In the genomic region with DNA sequence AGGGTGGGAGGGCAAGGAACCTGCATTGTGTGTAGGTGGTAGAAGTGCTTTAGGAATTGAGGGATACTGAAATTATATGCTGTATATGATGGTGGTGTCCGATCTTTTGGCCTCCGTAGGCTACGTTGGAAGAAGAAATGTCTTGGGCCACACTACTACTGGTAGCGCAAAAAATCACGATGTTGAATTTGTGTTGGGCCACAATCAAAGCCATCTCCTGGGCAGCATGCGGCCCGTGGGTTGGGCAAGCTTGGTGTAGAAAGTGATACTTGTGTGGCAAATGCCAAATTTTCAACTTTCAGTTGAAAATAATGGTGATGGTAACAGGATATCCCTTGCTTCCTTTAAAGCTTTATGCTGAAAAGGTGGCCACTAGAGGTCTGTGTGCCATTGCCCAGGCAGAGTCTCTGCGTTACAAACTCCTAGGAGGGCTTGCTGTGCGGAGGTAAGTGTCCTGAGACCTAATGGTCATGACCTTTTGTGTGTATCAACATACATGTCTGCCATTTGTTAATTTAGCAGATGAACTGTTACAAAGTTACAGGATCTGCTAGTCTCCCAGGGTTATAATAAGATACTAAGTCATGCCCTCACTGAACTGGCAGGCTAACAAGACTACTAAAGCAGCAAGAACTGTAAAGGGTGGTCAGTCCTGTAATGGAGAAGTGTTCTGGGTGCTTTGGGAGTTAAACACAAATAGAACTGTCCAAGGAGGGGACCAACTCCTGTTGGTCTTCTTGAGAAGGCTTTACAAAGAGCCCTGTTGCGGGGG, we compare ENCODE assay signal across 8 cellular contexts. TPM values are rescaled to one million over a fixed set of nuclear protein-coding genes. Genes with fewer than 3 reads are reported as not detected.
A peak's percentile ranks its signal among the peaks of the same experiment; 100 is the strongest.
DNase-seq lines count a peak whose midpoint lies in the region; ATAC-seq and TF ChIP-seq lines count a peak whose summit lies in the region.

No MANE protein-coding gene starts in this region.

- H3K36me3 Mint-ChIP-seq in CD8-positive, alpha-beta memory T cell: peaks cover 8 to 76% (median 27%) of the 10 kb centered on the region in 3 donors
- H3K36me3 Mint-ChIP-seq in natural killer cell: peaks cover 12% of the 10 kb centered on the region

- H3K4me1 Mint-ChIP-seq in CD8-positive, alpha-beta memory T cell: peaks cover 53 to 70% (median 60%) of the 10 kb centered on the region in 3 donors
- H3K4me1 Mint-ChIP-seq in natural killer cell: peaks cover 51 to 61% of the 10 kb centered on the region in 2 donors

- H2AFZ ChIP-seq in Karpas-422 (ENCODE audit: low read length): no peak overlapping the region

- peak overlapping the region; percentile 81 to 99 (median 94) for H3K27ac Mint-ChIP-seq in CD8-positive, alpha-beta memory T cell
- peak overlapping the region; percentile 97 to 98 for H3K27ac Mint-ChIP-seq in natural killer cell

- H4K20me1 ChIP-seq in Karpas-422 (ENCODE audit: insufficient read depth, low read depth, low read length): peaks cover 66% of the 10 kb centered on the region

- CTCF ChIA-PET in CD8-positive, alpha-beta memory T cell (lab: Charles Lee): interaction anchor here (1.7 kb wide), 1 partner anchor 30 kb away, joined by 4 read pairs; a partner anchor contains a TSS

- no peaks in the 10 kb centered on the region for H3K9me3 Mint-ChIP-seq in CD8-positive, alpha-beta memory T cell
- H3K9me3 Mint-ChIP-seq in natural killer cell: no peaks in the 10 kb centered on the region

- H3K27me3 Mint-ChIP-seq in CD8-positive, alpha-beta memory T cell: no peaks in the 10 kb centered on the region
- H3K27me3 Mint-ChIP-seq in natural killer cell (ENCODE audit: low read depth in 2 of 2): no peaks in the 10 kb centered on the region

- peak overlapping the region; percentile 91 to 98 (median 95) for H3K4me3 Mint-ChIP-seq in CD8-positive, alpha-beta memory T cell
- peak overlapping the region; percentile 53 for H3K4me3 Mint-ChIP-seq in natural killer cell

- H3K9me3 ChIP-seq in CD8-positive, alpha-beta memory T cell (ENCODE audit: low read length): no peaks in the 10 kb centered on the region
- H3K9me3 ChIP-seq in Karpas-422 (ENCODE audit: low read length) (no peaks in the 10 kb centered on the region), Peyer's patch (no peaks in the 10 kb centered on the region)

- no peak overlapping the region for H3K9ac ChIP-seq in Karpas-422 (ENCODE audit: low read length)

- DNase-seq in CD8-positive, alpha-beta memory T cell: no peak
- DNase-seq in Karpas-422 (no peak), cardiac fibroblast (ENCODE audit: low read depth in 2 of 2) (no peak), natural killer cell (no peak), SK-N-DZ (ENCODE audit: low spot score) (no peak), NOMO-1 treated with dmso at 0.1 percent for 144 hours (lab: John Stamatoyannopoulos, UW; ENCODE audit: unreplicated experiment) (no peak), Peyer's patch (no peak)
- no peak for DNase-seq in stimulated activated naive CD4-positive, alpha-beta T cell treated with Interleukin-2 at 50 U/mL for 16 hours (lab: John Stamatoyannopoulos, UW)

- TF ChIP-seq POLR2A in Peyer's patch (IDR thresholded peaks at IDR 0.05): no peak

- POLR2A ChIA-PET in CD8-positive, alpha-beta memory T cell (lab: Charles Lee): no interaction called here

- H3K4me3 ChIP-seq in CD8-positive, alpha-beta memory T cell (ENCODE audit: low read length): no peak overlapping the region
- H3K4me3 ChIP-seq in Karpas-422 (ENCODE audit: low read length) (no peak overlapping the region; the same call in 1 of the 2 replicates), cardiac fibroblast (replicated peaks in 1 of 2; ENCODE audit: low read depth in 2 of 2, low read length in 2 of 2) (peak overlapping the region; percentile 15 to 95), Peyer's patch (no peak overlapping the region)

- intact Hi-C loops in natural killer cell (cut with micrococcal nuclease): no loop called here

- H3K79me2 ChIP-seq in Karpas-422 (ENCODE audit: low read length): peaks cover 55% of the 10 kb centered on the region

- TF ChIP-seq CTCF in cardiac fibroblast (IDR thresholded peaks at IDR 0.05; ENCODE audit: low read depth, low read length) (no peak), natural killer cell (IDR thresholded peaks at IDR 0.05) (no peak), Peyer's patch (IDR thresholded peaks at IDR 0.05) (no peak)

- no peaks in the 10 kb centered on the region for H3K9me2 ChIP-seq in Karpas-422 (replicated peaks; ENCODE audit: insufficient read depth, low read length)

- H3K27ac ChIP-seq in CD8-positive, alpha-beta memory T cell (ENCODE audit: low read depth, low read length): peak overlapping the region; percentile 88
- H3K27ac ChIP-seq in Karpas-422 (ENCODE audit: low read length) (no peak overlapping the region), Peyer's patch (no peak overlapping the region)

- H3K36me3 ChIP-seq in CD8-positive, alpha-beta memory T cell (ENCODE audit: insufficient read depth, low read length): peaks cover 60% of the 10 kb centered on the region
- H3K36me3 ChIP-seq in Karpas-422 (ENCODE audit: insufficient read depth, low read length) (peaks cover 70% of the 10 kb centered on the region), Peyer's patch (peaks cover 0 to 60% (median 0%) of the 10 kb centered on the region in 3 donors)

- no peaks in the 10 kb centered on the region for H3K27me3 ChIP-seq in CD8-positive, alpha-beta memory T cell (ENCODE audit: insufficient read depth, low read length, poor library complexity, severe bottlenecking)
- H3K27me3 ChIP-seq in Karpas-422 (ENCODE audit: low read length) (no peaks in the 10 kb centered on the region), Peyer's patch (no peaks in the 10 kb centered on the region)

- peaks cover 25% of the 10 kb centered on the region for H3K4me1 ChIP-seq in CD8-positive, alpha-beta memory T cell (ENCODE audit: insufficient read depth, low read length)
- H3K4me1 ChIP-seq in Karpas-422 (ENCODE audit: low read length) (peaks cover 34% of the 10 kb centered on the region), Peyer's patch (peaks cover 0 to 34% (median 5%) of the 10 kb centered on the region in 4 donors)

- H3K4me2 ChIP-seq in Karpas-422 (ENCODE audit: low read depth, low read length, poor library complexity, severe bottlenecking): peak overlapping the region; percentile 86

- no peak for ATAC-seq in natural killer cell

RNA-seq across cellular contexts. Expression of a gene that starts 2.9 kb away (rescaled TPM):
- 1,000 to 10,000 TPM; 3,916 to 3,935 TPM for total RNA-seq in CD8-positive, alpha-beta memory T cell
- 4,910 TPM for polyA plus RNA-seq in CD8-positive, alpha-beta memory T cell
- 2,332 and 2,975 TPM in 2 replicates for total RNA-seq in Karpas-422 (2014; rRNA removed; shearing (Covaris generic); ENCODE audit: low replicate concordance)
- total RNA-seq in natural killer cell (1,000 to 10,000 TPM; 2,027 to 2,376 (median 2,290) TPM), Peyer's patch (1,000 to 10,000 TPM in 1 of 4 donors, 100 to 1,000 TPM in 3; 505 to 1,121 (median 614) TPM)
- 3,197 and 3,352 TPM in 2 replicates for polyA plus RNA-seq in SK-N-DZ (2014; cell fraction: cytosol; rRNA removed)
- 1,069 and 1,858 TPM in 2 replicates for polyA plus RNA-seq in SK-N-DZ (2014; cell fraction: nucleus; rRNA removed)

RNA-seq across cellular contexts. Expression of a gene that starts 30.8 kb away (rescaled TPM):
- total RNA-seq in CD8-positive, alpha-beta memory T cell: under 1 TPM; 0.44 to 0.83 TPM
- 0.37 TPM for polyA plus RNA-seq in CD8-positive, alpha-beta memory T cell
- total RNA-seq in Karpas-422 (2014; rRNA removed; shearing (Covaris generic); ENCODE audit: low replicate concordance): 1.3 and 8.5 TPM in 2 replicates
- total RNA-seq in natural killer cell (under 1 TPM; 0.40 to 0.93 (median 0.54) TPM), Peyer's patch (1 to 10 TPM in 1 of 4 donors, not detected in 3; 1.6 TPM)
- polyA plus RNA-seq in SK-N-DZ (2014; cell fraction: cytosol; rRNA removed): 4.6 and 5.5 TPM in 2 replicates
- 5.4 and 10.8 TPM in 2 replicates for polyA plus RNA-seq in SK-N-DZ (2014; cell fraction: nucleus; rRNA removed)

RNA-seq across cellular contexts. Expression of a gene that starts 50.7 kb away (rescaled TPM):
- total RNA-seq in CD8-positive, alpha-beta memory T cell: 10 to 100 TPM in 1 of 2 experiments, 1 to 10 TPM in 1; 9.9 to 10.6 TPM
- 5.5 TPM for polyA plus RNA-seq in CD8-positive, alpha-beta memory T cell
- total RNA-seq in Karpas-422 (2014; rRNA removed; shearing (Covaris generic); ENCODE audit: low replicate concordance): not detected in 2 replicates
- 100 to 1,000 TPM; 128 to 200 (median 174) TPM for total RNA-seq in natural killer cell
- polyA plus RNA-seq in SK-N-DZ (2014; cell fraction: cytosol; rRNA removed): 17.8 and 29.7 TPM in 2 replicates
- 11.8 and 30.2 TPM in 2 replicates for polyA plus RNA-seq in SK-N-DZ (2014; cell fraction: nucleus; rRNA removed)
- 100 to 1,000 TPM in 2 of 4 donors, 10 to 100 TPM in 2; 45.4 to 136 (median 90.6) TPM for total RNA-seq in Peyer's patch

Comparison
In these comparisons a context has a peak if more than half of its experiments do, and no peak if none do; other contexts are left out.
1. H3K4me3 ChIP-seq: peak in cardiac fibroblast (2 of 2); none in CD8-positive, alpha-beta memory T cell (single experiment), Karpas-422 (single experiment) and Peyer's patch (0 of 4).
2. RNA of a gene that starts 50.7 kb away (total RNA-seq): 128 to 200 TPM in natural killer cell, 45.4 to 136 TPM in Peyer's patch and 9.9 to 10.6 TPM in CD8-positive, alpha-beta memory T cell; not detected in Karpas-422; every median in the first group is over 10 times any median in the second.